ENCODE assay signal across 8 cellular contexts in genomic region chr16:71540-72341, GRCh38. TPM values are rescaled to one million over a fixed set of nuclear protein-coding genes. Genes with fewer than 3 reads are reported as not detected.
DNase-seq lines count a peak whose midpoint lies in the region; ATAC-seq, FAIRE-seq and TF ChIP-seq lines count a peak whose summit lies in the region.

No MANE protein-coding gene starts in this region.

- peak overlapping the region; percentile 82 for H3K4me2 ChIP-seq in HCT116 (ENCODE audit: low read length)

- RAD21 ChIA-PET in HCT116 (lab: Charles Lee; ENCODE audit: low non-redundant PET in 1 of 2, low total read pairs in 2 of 2, uncharacterized antibody in 2 of 2, unreplicated experiment in 2 of 2) = interaction anchor here in 1 of 2 experiments (1.0 kb wide), 1 partner anchor 18 kb away, joined by 3 read pairs; the partner anchor contains the start of genes POLR3K and SNRNP25

- intact Hi-C loops in HCT116 (cut with micrococcal nuclease) = no loop called here

- H3K4me3 ChIP-seq in HCT116 (replicated peaks in 1 of 2; ENCODE audit: low read depth in 1 of 2, low read length in 2 of 2) (peak overlapping the region; percentile 54 to 64), iPS-11a (ENCODE audit: low read depth, low read length) (peak overlapping the region; percentile 58), skin epidermis (peak overlapping the region; percentile 51 to 78 (median 68))

- H3K27ac ChIP-seq in 22Rv1 (peak overlapping the region; percentile 89), HCT116 (ENCODE audit: low read depth, low read length) (peak overlapping the region; percentile 84), skin epidermis (peak overlapping the region; percentile 73 to 97 (median 92))

- H3K9ac ChIP-seq in HCT116 (ENCODE audit: low read length) = peak overlapping the region; percentile 66

- no peak for TF ChIP-seq POLR2A in HCT116 (IDR thresholded peaks at IDR 0.05; ENCODE audit: borderline replicate concordance, extremely low read depth, insufficient read depth, insufficient read length)

- peak; percentile 19; the same call in 1 of the 2 replicates for TF ChIP-seq CTCF in 22Rv1 (IDR thresholded peaks at IDR 0.05)
- no peak for TF ChIP-seq CTCF in HCT116 (IDR thresholded peaks at IDR 0.05 in 2 of 3, conservative IDR thresholded peaks at IDR 0.05 in 1 of 3; ENCODE audit: borderline replicate concordance in 1 of 3, insufficient read depth in 1 of 3, low read depth in 2 of 3, low read length in 2 of 3)

- no peak overlapping the region for H2AFZ ChIP-seq in HCT116 (ENCODE audit: low read depth, low read length, poor library complexity, severe bottlenecking)

- BruUV-seq in HCT116 (replicated peaks; lab: Mats Ljungman, UMichigan) = no TSS peak

- H4K20me1 ChIP-seq in HCT116 (ENCODE audit: insufficient read depth) = no peaks in the 10 kb centered on the region

- no peaks in the 10 kb centered on the region for H3K9me2 ChIP-seq in HCT116 (ENCODE audit: insufficient read depth)

- DNase-seq in HCT116 (ENCODE audit: low read depth, low spot score) = peak; percentile 42
- peak; percentile 63 for DNase-seq in amniotic epithelial cell (ENCODE audit: low read depth)
- no peak for DNase-seq in frontal cortex (ENCODE audit: low spot score in 2 of 2)
- DNase-seq in GM19239 (ENCODE audit: insufficient read length, low spot score) = no peak

- no peaks in the 10 kb centered on the region for H3K9me3 ChIP-seq in HCT116 (ENCODE audit: control insufficient read depth in 1 of 2, insufficient read depth in 1 of 2, low read depth in 1 of 2, low read length in 2 of 2)

- FAIRE-seq in frontal cortex (lab: Jason Lieb, UNC) (no peak), GM19239 (lab: Jason Lieb, UNC) (no peak)

- H3K4me1 ChIP-seq in HCT116 (ENCODE audit: control insufficient read depth in 1 of 2, insufficient read depth in 2 of 2, low read length in 2 of 2) = peaks cover 26 to 38% of the 10 kb centered on the region in 2 experiments

- H3K79me2 ChIP-seq in HCT116 (ENCODE audit: insufficient read depth, low read length) = no peaks in the 10 kb centered on the region

- ATAC-seq in HCT116 (peak; percentile 75), HG02571 (IDR thresholded peaks at IDR 0.05; ENCODE audit: unreplicated experiment) (no peak)

- POLR2A ChIA-PET in HCT116 (lab: Charles Lee) = no interaction called here

- CTCF ChIA-PET in HCT116 (lab: Charles Lee) = no interaction called here

- no peak for TF ChIP-seq RAD21 in HCT116 (IDR thresholded peaks at IDR 0.05; ENCODE audit: low read depth)

- no peaks in the 10 kb centered on the region for H3K36me3 ChIP-seq in HCT116 (ENCODE audit: control insufficient read depth in 1 of 2, insufficient read depth in 2 of 2, low read length in 2 of 2)

- no peaks in the 10 kb centered on the region for H3K27me3 ChIP-seq in HCT116 (ENCODE audit: insufficient read depth, low read length)

TF ChIP-seq in HCT116, 20 proteins besides CTCF, POLR2A, EP300 and RAD21:
- peak; percentile 35; the same call in 1 of the 2 replicates for TF ChIP-seq ZFX (IDR thresholded peaks at IDR 0.05)
- no peak for TF ChIP-seq EZH2phosphoT487 (IDR thresholded peaks at IDR 0.05; ENCODE audit: borderline replicate concordance)
- TF ChIP-seq POLR2AphosphoS5 (IDR thresholded peaks at IDR 0.05; ENCODE audit: low read depth, low read length) = 0 out of 2 replicates have a peak, but pooled peaks have one; percentile 33

RNA-seq across cellular contexts. Expression of gene RHBDF1, which starts 0.7 kb away (rescaled TPM):
- total RNA-seq in HCT116 (2021; ENCODE audit: unreplicated experiment) = 19.8 TPM
- 19.2 and 21.1 TPM in 2 replicates for polyA plus RNA-seq in HCT116 (2012)
- 1.6 TPM for total RNA-seq in frontal cortex

RNA-seq across cellular contexts. Expression of gene MPG, which starts 6.3 kb away (rescaled TPM):
- 32.6 TPM for total RNA-seq in HCT116 (2021; ENCODE audit: unreplicated experiment)
- 33.4 and 36.1 TPM in 2 replicates for polyA plus RNA-seq in HCT116 (2012)
- 48.9 TPM for total RNA-seq in frontal cortex

RNA-seq across cellular contexts. Expression of gene SNRNP25, which starts 18.1 kb away (rescaled TPM):
- total RNA-seq in HCT116 (2021; ENCODE audit: unreplicated experiment) (24.5 TPM), frontal cortex (14.3 TPM)
- polyA plus RNA-seq in HCT116 (2012) = 19.8 and 25.7 TPM in 2 replicates

RNA-seq across cellular contexts. Expression of gene POLR3K, which starts 18.3 kb away (rescaled TPM):
- total RNA-seq in HCT116 (2021; ENCODE audit: unreplicated experiment) (22.7 TPM), frontal cortex (4.9 TPM)
- polyA plus RNA-seq in HCT116 (2012) = 15.2 and 17.1 TPM in 2 replicates

Comparison
In these comparisons a context has a peak if more than half of its experiments do, and no peak if none do; other contexts are left out.
1. DNase-seq: peak in HCT116 (single experiment) and amniotic epithelial cell (single experiment); none in frontal cortex (0 of 2) and GM19239 (single experiment).
2. Peak in every context shown above with its lines, with median percentiles within 50 percentile points of each other: H3K27ac ChIP-seq and H3K4me3 ChIP-seq.